In genomic region chr16:31190061-31190460, GRCh38 we compare ENCODE assay signal across 24 cellular contexts. TPM values are rescaled to one million over a fixed set of nuclear protein-coding genes. Genes with fewer than 3 reads are reported as not detected.
DNase-seq lines count a peak whose midpoint lies in the region; ATAC-seq, FAIRE-seq and TF ChIP-seq lines count a peak whose summit lies in the region.
"Had no signal": no experiment of that assay in that cellular context is flagged by ENCODE, and none has a peak within 500 bp of the region (broad histone marks: within the 10 kb centered on the region; RNA-seq: fewer than 3 reads in every experiment).

No MANE protein-coding gene starts in this region.

- H3K56ac ChIP-seq in H9 (ENCODE audit: insufficient read length, low read depth, low read length): no peak overlapping the region

- TF ChIP-seq RAD21 in GM12878 (IDR thresholded peaks at IDR 0.05; ENCODE audit: insufficient read depth, low read depth, low read length): no peak

- TF ChIP-seq EP300 in GM12878 (IDR thresholded peaks at IDR 0.05; ENCODE audit: borderline replicate concordance in 1 of 2, control insufficient read depth in 1 of 2, low read depth in 2 of 2, low read length in 2 of 2): no peak

- H3K36me3 ChIP-seq in GM12878 (ENCODE audit: control insufficient read depth in 2 of 2, insufficient read depth in 2 of 2, low read length in 1 of 2) (peaks cover 40 to 80% of the 10 kb centered on the region in 2 experiments), trophoblast cell (ENCODE audit: control insufficient read depth in 1 of 2, insufficient read depth in 2 of 2, low read length in 2 of 2) (peaks cover 51 to 89% of the 10 kb centered on the region in 2 experiments)
- H3K36me3 ChIP-seq: ovary had no signal

- H3T11ph ChIP-seq in H9 (ENCODE audit: low read length): no peak overlapping the region

- no peak overlapping the region for H4K5ac ChIP-seq in H9 (ENCODE audit: insufficient read length, low read depth, low read length)

- H2AFZ ChIP-seq in H9 (ENCODE audit: low read length): no peak overlapping the region
- no peak overlapping the region for H2AFZ ChIP-seq in GM12878 (ENCODE audit: control insufficient read depth, low read depth, low read length)
- no peak overlapping the region for H2AFZ ChIP-seq in trophoblast cell (ENCODE audit: insufficient read depth, low read length, poor library complexity)

- H3K18ac ChIP-seq in H9 (ENCODE audit: insufficient read length, low read depth, low read length): no peak overlapping the region
- H3K18ac ChIP-seq in trophoblast cell (ENCODE audit: low read length): no peak overlapping the region

- H3K14ac ChIP-seq in H9 (ENCODE audit: insufficient read depth, low read length) (no peak overlapping the region), trophoblast cell (ENCODE audit: low read length) (no peak overlapping the region)

- no peak for FAIRE-seq in GM12878 (lab: Jason Lieb, UNC)

- no peaks in the 10 kb centered on the region for H3K4me1 ChIP-seq in H9 (ENCODE audit: insufficient read depth, low read length)
- H3K4me1 ChIP-seq in GM12878 (ENCODE audit: control insufficient read depth, insufficient read depth, low read length): peaks cover 4% of the 10 kb centered on the region
- no peaks in the 10 kb centered on the region for H3K4me1 ChIP-seq in trophoblast cell (ENCODE audit: control insufficient read depth in 1 of 2, insufficient read depth in 2 of 2, low read length in 2 of 2)
- H3K4me1 ChIP-seq: upper lobe of right lung had no signal

- no peak overlapping the region for H4K12ac ChIP-seq in trophoblast cell (ENCODE audit: low read depth, low read length)

- H3K79me2 ChIP-seq in H9 (ENCODE audit: insufficient read depth, low read length): peaks cover 6% of the 10 kb centered on the region; the same call in 1 of the 2 replicates
- peaks cover 38% of the 10 kb centered on the region for H3K79me2 ChIP-seq in GM12878 (ENCODE audit: control insufficient read depth, insufficient read depth, low read length)
- no peaks in the 10 kb centered on the region for H3K79me2 ChIP-seq in trophoblast cell (ENCODE audit: control insufficient read depth, insufficient read depth, low read length, poor library complexity)

- H4K8ac ChIP-seq in H9 (replicated peaks; ENCODE audit: insufficient read length, low read depth, low read length) (no peak overlapping the region), trophoblast cell (ENCODE audit: low read depth, low read length) (no peak overlapping the region)

- ATAC-seq in GM12878: no peak
- no peak for ATAC-seq in HG02571 (IDR thresholded peaks at IDR 0.05; ENCODE audit: unreplicated experiment)
- ATAC-seq in HG03521 (IDR thresholded peaks at IDR 0.05; ENCODE audit: unreplicated experiment): no peak
- ATAC-seq: activated CD8-positive, alpha-beta memory T cell treated with anti-CD3 and anti-CD28 coated beads, Interleukin-2, amount 10 ng/mL, durations not matched to agents 7 days and 5 days; left cardiac atrium; upper lobe of right lung had no signal

- H3K4me2 ChIP-seq in H9 (ENCODE audit: insufficient read depth, insufficient read length, low read length): no peak overlapping the region
- H3K4me2 ChIP-seq in GM12878 (ENCODE audit: control insufficient read depth, insufficient read depth): no peak overlapping the region
- H3K4me2 ChIP-seq in trophoblast cell (ENCODE audit: low read length): no peak overlapping the region

- H3K9ac ChIP-seq in H9 (ENCODE audit: extremely low read depth, insufficient read length, low read length) (no peak overlapping the region), GM12878 (ENCODE audit: control insufficient read depth, insufficient read depth, low read length) (no peak overlapping the region), trophoblast cell (ENCODE audit: low read length) (no peak overlapping the region)

- H2AK5ac ChIP-seq in H9 (ENCODE audit: insufficient read length, low read length): no peak overlapping the region
- H2AK5ac ChIP-seq in trophoblast cell (ENCODE audit: low read length): no peak overlapping the region

- no peaks in the 10 kb centered on the region for H3K9me3 Mint-ChIP-seq in activated CD4-positive, alpha-beta T cell treated with anti-CD3 and anti-CD28 coated beads, Interleukin-2, amount 10 ng/mL, durations not matched to agents 7 days and 5 days
- H3K9me3 Mint-ChIP-seq in H9: no peaks in the 10 kb centered on the region
- H3K9me3 Mint-ChIP-seq: CD14-positive monocyte had no signal

- no peak overlapping the region for H2BK15ac ChIP-seq in H9 (ENCODE audit: low read depth, low read length)

- H4K91ac ChIP-seq in H9 (ENCODE audit: insufficient read length, low read depth, low read length) (no peak overlapping the region), trophoblast cell (ENCODE audit: low read depth, low read length) (no peak overlapping the region)

- TF ChIP-seq POLR2A in GM12878 (IDR thresholded peaks at IDR 0.05; ENCODE audit: low read depth, low read length): peak; percentile 69

- H3K4me1 Mint-ChIP-seq in activated CD4-positive, alpha-beta T cell treated with anti-CD3 and anti-CD28 coated beads, Interleukin-2, amount 10 ng/mL, durations not matched to agents 7 days and 5 days: peaks cover 76% of the 10 kb centered on the region
- peaks cover 2 to 7% of the 10 kb centered on the region in 2 experiments; a peak in 2 of 4 replicates for H3K4me1 Mint-ChIP-seq in H9

- no peak overlapping the region for H3K23ac ChIP-seq in H9 (ENCODE audit: insufficient read length, low read depth, low read length)
- H3K23ac ChIP-seq in trophoblast cell (ENCODE audit: low read length): no peak overlapping the region

- POLR2A ChIA-PET in activated CD4-positive, alpha-beta T cell treated with anti-CD3 and anti-CD28 coated beads, Interleukin-2, amount 10 ng/mL, durations not matched to agents 7 days and 5 days (lab: Charles Lee): interaction anchor here (0.7 to 1.5 kb wide), 3 partner anchors 7 to 509 kb away, joined by 3 to 6 read pairs (median 4); no protein-coding TSS in a partner anchor
- POLR2A ChIA-PET in GM12878 (lab: Charles Lee): interaction anchor here (0.5 to 1.4 kb wide), 4 partner anchors 11 to 169 kb away, joined by 4 to 6 read pairs (median 4); partner anchors contain the start of gene PYCARD

- H4K20me1 ChIP-seq in H9 (ENCODE audit: control insufficient read depth, insufficient read depth, insufficient read length): no peaks in the 10 kb centered on the region
- H4K20me1 ChIP-seq in GM12878 (ENCODE audit: control insufficient read depth, insufficient read depth): no peaks in the 10 kb centered on the region; the same call in 1 of the 2 replicates

- in situ Hi-C loops in GM12878 (cut with MboI): no loop called here

- H3K4ac ChIP-seq in H9 (ENCODE audit: low read depth, low read length) (no peak overlapping the region), trophoblast cell (ENCODE audit: low read depth, low read length) (no peak overlapping the region)

- H2BK5ac ChIP-seq in H9 (ENCODE audit: insufficient read length, low read length) (no peak overlapping the region), trophoblast cell (ENCODE audit: low read depth, low read length, poor library complexity) (no peak overlapping the region)

- H2BK120ac ChIP-seq in H9 (ENCODE audit: low read depth, low read length, poor library complexity, severe bottlenecking): no peak overlapping the region
- H2BK120ac ChIP-seq in trophoblast cell (ENCODE audit: insufficient read depth, low read length, poor library complexity): no peak overlapping the region

- DNase-seq in activated CD4-positive, alpha-beta T cell treated with anti-CD3 and anti-CD28 coated beads, Interleukin-2, amount 10 ng/mL, durations not matched to agents 7 days and 5 days: no peak
- no peak for DNase-seq in activated CD4-positive, alpha-beta T cell treated with anti-CD3 and anti-CD28 coated beads, Interleukin-2, amount 50 U/mL, for 1 hour
- DNase-seq in H9 (no peak), GM12878 (ENCODE audit: low read depth, low spot score) (no peak), trophoblast cell (no peak), substantia nigra (lab: John Stamatoyannopoulos, UW) (no peak)
- DNase-seq: activated CD8-positive, alpha-beta memory T cell treated with anti-CD3 and anti-CD28 coated beads, Interleukin-2, amount 10 ng/mL, durations not matched to agents 7 days and 5 days; left cardiac atrium; NCI-H1092 treated with DMSO at 0.1 percent for 48 hours; NCI-H2107; NCI-H526 treated with DMSO at 0.1 percent for 48 hours; ovary; upper lobe of right lung had no signal

- H3K4me3 ChIP-seq in GM12878 (no peak overlapping the region), trophoblast cell (ENCODE audit: low read depth, low read length) (peak overlapping the region; percentile 33)
- H3K4me3 ChIP-seq: cardiac muscle cell, ovary, SJCRH30, upper lobe of right lung had no signal

- no peaks in the 10 kb centered on the region for H3K27me3 Mint-ChIP-seq in activated CD4-positive, alpha-beta T cell treated with anti-CD3 and anti-CD28 coated beads, Interleukin-2, amount 10 ng/mL, durations not matched to agents 7 days and 5 days
- peaks cover 2% of the 10 kb centered on the region; the same call in 1 of the 2 replicates for H3K27me3 Mint-ChIP-seq in H9 (ENCODE audit: low read depth)
- H3K27me3 Mint-ChIP-seq: activated CD8-positive, alpha-beta memory T cell treated with anti-CD3 and anti-CD28 coated beads, Interleukin-2, amount 10 ng/mL, durations not matched to agents 7 days and 5 days had no signal

- RAD21 ChIA-PET in GM12878 (lab: Charles Lee; ENCODE audit: unreplicated experiment): interaction anchor here (0.9 to 1.6 kb wide), 2 partner anchors 12 to 13 kb away, joined by 3 to 5 read pairs; partner anchors contain the start of gene PYCARD

- CTCF ChIA-PET in activated CD4-positive, alpha-beta T cell treated with anti-CD3 and anti-CD28 coated beads, Interleukin-2, amount 10 ng/mL, durations not matched to agents 7 days and 5 days (lab: Charles Lee): interaction anchor here (0.6 to 2.3 kb wide), 9 partner anchors 8 to 253 kb away, joined by 3 to 9 read pairs (median 4); partner anchors contain the start of gene FUS
- CTCF ChIA-PET in GM12878 (lab: Yijun Ruan, JAX): interaction anchor here (1.2 kb wide), 2 partner anchors 25 to 195 kb away, joined by 3 read pairs; no protein-coding TSS in a partner anchor

- H3K4me3 Mint-ChIP-seq in activated CD4-positive, alpha-beta T cell treated with anti-CD3 and anti-CD28 coated beads, Interleukin-2, amount 10 ng/mL, durations not matched to agents 7 days and 5 days: no peak overlapping the region
- peak overlapping the region in 1 of 2 experiments; percentile 16; a peak in 2 of 5 replicates for H3K4me3 Mint-ChIP-seq in H9
- H3K4me3 Mint-ChIP-seq: activated CD8-positive, alpha-beta memory T cell treated with anti-CD3 and anti-CD28 coated beads, Interleukin-2, amount 10 ng/mL, durations not matched to agents 7 days and 5 days; CD14-positive monocyte had no signal

- WGBS in H9 (ENCODE audit: extremely low coverage, insufficient read length, low lambda C conversion rate): no CpG with 5 or more reads among the region's 12 CpGs
- WGBS in GM12878 (ENCODE audit: insufficient coverage, insufficient replicate concordance, low lambda C conversion rate, missing lambda C conversion rate): 96% methylated on average over 12 of the region's 12 CpGs
- no CpG with 5 or more reads among the region's 12 CpGs for WGBS in trophoblast cell (ENCODE audit: extremely low coverage, insufficient coverage, insufficient read length)

- no peak overlapping the region for H2BK20ac ChIP-seq in H9 (ENCODE audit: low read depth, low read length, poor library complexity, severe bottlenecking)

- no peaks in the 10 kb centered on the region for H3K27me3 ChIP-seq in H9 (ENCODE audit: insufficient read depth, low read length)
- no peaks in the 10 kb centered on the region for H3K27me3 ChIP-seq in GM12878 (replicated peaks in 1 of 2; ENCODE audit: control insufficient read depth in 2 of 2, insufficient read depth in 2 of 2, low read length in 1 of 2)
- H3K27me3 ChIP-seq in trophoblast cell (ENCODE audit: insufficient read depth, low read length): no peaks in the 10 kb centered on the region
- H3K27me3 ChIP-seq: cardiac muscle cell, ovary, SJCRH30, upper lobe of right lung had no signal

- H3K9me3 ChIP-seq in H9 (ENCODE audit: control insufficient read depth, low read depth, low read length): no peaks in the 10 kb centered on the region
- H3K9me3 ChIP-seq in GM12878 (replicated peaks; ENCODE audit: control insufficient read depth, insufficient read depth, low read length): no peaks in the 10 kb centered on the region
- no peaks in the 10 kb centered on the region for H3K9me3 ChIP-seq in trophoblast cell (ENCODE audit: insufficient read depth, low read depth, low read length)
- H3K9me3 ChIP-seq: ovary, SJCRH30, upper lobe of right lung had no signal

- no peaks in the 10 kb centered on the region for H3K23me2 ChIP-seq in H9 (ENCODE audit: insufficient read length, low read depth, low read length, poor library complexity, severe bottlenecking)

- H2BK12ac ChIP-seq in H9 (ENCODE audit: insufficient read length, low read depth, low read length): no peak overlapping the region
- H2BK12ac ChIP-seq in trophoblast cell (ENCODE audit: low read length): no peak overlapping the region

- H3K27ac ChIP-seq in H9 (ENCODE audit: insufficient read length, low read depth, low read length) (no peak overlapping the region), GM12878 (ENCODE audit: control insufficient read depth, insufficient read depth) (no peak overlapping the region), trophoblast cell (ENCODE audit: low read depth, low read length) (no peak overlapping the region), substantia nigra (ENCODE audit: low read depth, low read length, poor library complexity, severe bottlenecking) (no peak overlapping the region)
- H3K27ac ChIP-seq: ovary, SJCRH30, upper lobe of right lung had no signal

- intact Hi-C loops in GM12878 (cut with micrococcal nuclease; ENCODE audit: unreplicated experiment): no loop called here

- BruUV-seq in GM12878 (replicated peaks; lab: Mats Ljungman, UMichigan): no TSS peak

- SMC1A ChIA-PET in GM12878 (lab: Charles Lee; ENCODE audit: uncharacterized antibody, unreplicated experiment): interaction anchor here (0.6 to 1.1 kb wide), 3 partner anchors 9 to 13 kb away, joined by 3 read pairs; partner anchors contain the start of gene PYCARD

- H3K36me3 Mint-ChIP-seq in activated CD4-positive, alpha-beta T cell treated with anti-CD3 and anti-CD28 coated beads, Interleukin-2, amount 10 ng/mL, durations not matched to agents 7 days and 5 days (ENCODE audit: low read depth): peaks cover 91% of the 10 kb centered on the region
- peaks cover 91 to 100% (median 99%) of the 10 kb centered on the region in 3 experiments for H3K36me3 Mint-ChIP-seq in H9 (ENCODE audit: insufficient read depth in 1 of 3, low read depth in 3 of 3)

- H3K79me1 ChIP-seq in H9 (ENCODE audit: insufficient read depth, low read depth, low read length, poor library complexity, severe bottlenecking): peaks cover 9% of the 10 kb centered on the region
- no peaks in the 10 kb centered on the region for H3K79me1 ChIP-seq in trophoblast cell (ENCODE audit: low read length)

- peak overlapping the region; percentile 51 for H3K27ac Mint-ChIP-seq in activated CD4-positive, alpha-beta T cell treated with anti-CD3 and anti-CD28 coated beads, Interleukin-2, amount 10 ng/mL, durations not matched to agents 7 days and 5 days
- H3K27ac Mint-ChIP-seq in H9: peak overlapping the region in 2 of 3 experiments; percentile 69 to 88; a peak in 4 of 7 replicates
- H3K27ac Mint-ChIP-seq: activated CD8-positive, alpha-beta memory T cell treated with anti-CD3 and anti-CD28 coated beads, Interleukin-2, amount 10 ng/mL, durations not matched to agents 7 days and 5 days had no signal

- no peak for TF ChIP-seq CTCF in H9 (conservative IDR thresholded peaks at IDR 0.05)
- no peak for TF ChIP-seq CTCF in GM12878 (IDR thresholded peaks at IDR 0.05 in 2 of 3, conservative IDR thresholded peaks at IDR 0.05 in 1 of 3; ENCODE audit: control insufficient read depth in 2 of 3, extremely low read depth in 1 of 3, insufficient read depth in 1 of 3, low read depth in 3 of 3, low read length in 3 of 3)

RNA-seq across cellular contexts. Expression of gene FUS, which starts 10.1 kb away (rescaled TPM):
- 100 to 1,000 TPM; 552 to 581 TPM for total RNA-seq in activated CD4-positive, alpha-beta T cell treated with anti-CD3 and anti-CD28 coated beads, Interleukin-2, amount 10 ng/mL, durations not matched to agents 7 days and 5 days
- total RNA-seq in H9 (2021) (953 and 1,034 TPM in 2 replicates), GM12878 (2014; rRNA removed) (40.1 and 47.3 TPM in 2 replicates), GM12878 (2014; rRNA removed; fragmentation: Illumina TruSeq; extraction: Trizol) (69.6 and 69.8 TPM in 2 replicates), GM12878 (2021) (509 and 521 TPM in 2 replicates)
- total RNA-seq in GM12878 (2013; cell fraction: nucleolus; rRNA removed): 304 and 315 TPM in 2 replicates
- 475 TPM for polyA plus RNA-seq in GM12878 (2011; ENCODE audit: low read depth)
- polyA plus RNA-seq in GM12878 (2011; rRNA removed) (243 and 327 TPM in 2 replicates), GM12878 (2014; fragmentation: Illumina TruSeq; extraction: Trizol) (366 and 389 TPM in 2 replicates), GM12878 (2014; fragmentation: Nextera tagmentation; extraction: Ambion mirVana) (100 to 1,000 TPM in 1 of 2 experiments, 10 to 100 TPM in 1; 46.8 to 131 TPM), GM12878 (2014; rRNA removed) (480 and 547 TPM in 2 replicates), GM12878 (2016; fragmentation: Nextera tagmentation; extraction: Ambion mirVana) (100 to 1,000 TPM; 366 to 437 TPM)
- 186 and 237 TPM in 2 replicates for polyA plus RNA-seq in GM12878 (2011; cell fraction: cytosol; rRNA removed)
- polyA plus RNA-seq in GM12878 (2011; cell fraction: nucleus; rRNA removed): 505 and 935 TPM in 2 replicates
- 371 and 917 TPM in 2 replicates for polyA plus RNA-seq in GM12878 (2012)
- 116 and 126 TPM in 2 replicates for polyA minus RNA-seq in GM12878 (2011; rRNA and poly(A)+ RNA removed)
- polyA minus RNA-seq in GM12878 (2011; cell fraction: cytosol; rRNA and poly(A)+ RNA removed): 108 and 169 TPM in 2 replicates
- 148 and 252 TPM in 2 replicates for polyA minus RNA-seq in GM12878 (2011; cell fraction: nucleus; rRNA and poly(A)+ RNA removed)
- polyA plus RNA-seq in trophoblast cell (2013): 473 and 483 TPM in 2 replicates

RNA-seq across cellular contexts. Expression of gene PYCARD, which starts 12.5 kb away (rescaled TPM):
- total RNA-seq in activated CD4-positive, alpha-beta T cell treated with anti-CD3 and anti-CD28 coated beads, Interleukin-2, amount 10 ng/mL, durations not matched to agents 7 days and 5 days: 10 to 100 TPM; 66.8 to 68.0 TPM
- total RNA-seq in H9 (2021) (37.5 and 38.5 TPM in 2 replicates), GM12878 (2014; rRNA removed) (65.7 and 81.4 TPM in 2 replicates), GM12878 (2014; rRNA removed; fragmentation: Illumina TruSeq; extraction: Trizol) (32.0 and 32.2 TPM in 2 replicates), GM12878 (2021) (59.5 and 65.7 TPM in 2 replicates)
- 3.2 and 5.1 TPM in 2 replicates for total RNA-seq in GM12878 (2013; cell fraction: nucleolus; rRNA removed)
- 10.6 TPM for polyA plus RNA-seq in GM12878 (2011; ENCODE audit: low read depth)
- polyA plus RNA-seq in GM12878 (2011; rRNA removed) (11.9 and 26.9 TPM in 2 replicates), GM12878 (2014; fragmentation: Illumina TruSeq; extraction: Trizol) (2.0 and 18.3 TPM in 2 replicates), GM12878 (2014; fragmentation: Nextera tagmentation; extraction: Ambion mirVana) (10 to 100 TPM in 1 of 2 experiments, 1 to 10 TPM in 1; 5.1 to 14.9 TPM), GM12878 (2014; rRNA removed) (94.1 and 106 TPM in 2 replicates), GM12878 (2016; fragmentation: Nextera tagmentation; extraction: Ambion mirVana) (10 to 100 TPM; 61.5 to 70.9 TPM)
- polyA plus RNA-seq in GM12878 (2011; cell fraction: cytosol; rRNA removed): 41.7 and 76.2 TPM in 2 replicates
- polyA plus RNA-seq in GM12878 (2011; cell fraction: nucleus; rRNA removed): 43.4 and 46.9 TPM in 2 replicates
- 34.9 and 40.3 TPM in 2 replicates for polyA plus RNA-seq in GM12878 (2012)
- 8.2 and 21.7 TPM in 2 replicates for polyA minus RNA-seq in GM12878 (2011; rRNA and poly(A)+ RNA removed)
- polyA minus RNA-seq in GM12878 (2011; cell fraction: cytosol; rRNA and poly(A)+ RNA removed): 13.0 and 15.6 TPM in 2 replicates
- polyA minus RNA-seq in GM12878 (2011; cell fraction: nucleus; rRNA and poly(A)+ RNA removed): 5.7 and 7.5 TPM in 2 replicates
- polyA plus RNA-seq in trophoblast cell (2013): 4.5 and 4.8 TPM in 2 replicates
- total RNA-seq: SJCRH30 had no signal

RNA-seq across cellular contexts. Expression of gene TRIM72, which starts 23.9 kb away (rescaled TPM):
- not detected for total RNA-seq in activated CD4-positive, alpha-beta T cell treated with anti-CD3 and anti-CD28 coated beads, Interleukin-2, amount 10 ng/mL, durations not matched to agents 7 days and 5 days
- 1.2 and 1.3 TPM in 2 replicates for total RNA-seq in H9 (2021)
- total RNA-seq in GM12878 (2013; cell fraction: nucleolus; rRNA removed): 0.08 TPM in 1 of 2 replicates, not detected in the other
- 0.33 and 0.56 TPM in 2 replicates for total RNA-seq in GM12878 (2014; rRNA removed)
- 0.13 and 0.14 TPM in 2 replicates for total RNA-seq in GM12878 (2014; rRNA removed; fragmentation: Illumina TruSeq; extraction: Trizol)
- 1.0 and 1.2 TPM in 2 replicates for total RNA-seq in GM12878 (2021)
- polyA plus RNA-seq in GM12878 (2011; ENCODE audit: low read depth): not detected
- polyA plus RNA-seq in GM12878 (2011; rRNA removed): not detected in 2 replicates
- polyA plus RNA-seq in GM12878 (2011; cell fraction: cytosol; rRNA removed): 0.01 and 0.02 TPM in 2 replicates
- polyA plus RNA-seq in GM12878 (2011; cell fraction: nucleus; rRNA removed): 0.01 TPM in 1 of 2 replicates, not detected in the other
- 0.08 and 0.15 TPM in 2 replicates for polyA plus RNA-seq in GM12878 (2012)
- polyA plus RNA-seq in GM12878 (2014; fragmentation: Illumina TruSeq; extraction: Trizol): 0.10 TPM in 1 of 2 replicates, not detected in the other
- under 1 TPM; 0.03 to 0.26 TPM for polyA plus RNA-seq in GM12878 (2014; fragmentation: Nextera tagmentation; extraction: Ambion mirVana)
- 0.29 and 0.36 TPM in 2 replicates for polyA plus RNA-seq in GM12878 (2014; rRNA removed)
- polyA plus RNA-seq in GM12878 (2016; fragmentation: Nextera tagmentation; extraction: Ambion mirVana): under 1 TPM; 0.19 to 0.23 TPM
- not detected in 2 replicates for polyA minus RNA-seq in GM12878 (2011; rRNA and poly(A)+ RNA removed)
- polyA minus RNA-seq in GM12878 (2011; cell fraction: cytosol; rRNA and poly(A)+ RNA removed): not detected in 2 replicates
- polyA minus RNA-seq in GM12878 (2011; cell fraction: nucleus; rRNA and poly(A)+ RNA removed): not detected in 2 replicates
- polyA plus RNA-seq in trophoblast cell (2013): 0.01 TPM in 2 replicates
- total RNA-seq: activated CD8-positive, alpha-beta memory T cell treated with anti-CD3 and anti-CD28 coated beads, Interleukin-2, amount 10 ng/mL, durations not matched to agents 7 days and 5 days; Daoy; fibroblast of villous mesenchyme had no signal
- polyA plus RNA-seq: cardiac muscle cell, CD14-positive monocyte had no signal

RNA-seq across cellular contexts. Expression of gene PYDC1, which starts 26.9 kb away (rescaled TPM):
- total RNA-seq in activated CD4-positive, alpha-beta T cell treated with anti-CD3 and anti-CD28 coated beads, Interleukin-2, amount 10 ng/mL, durations not matched to agents 7 days and 5 days: not detected
- total RNA-seq in H9 (2021) (0.70 and 2.1 TPM in 2 replicates), GM12878 (2014; rRNA removed) (not detected in 2 replicates), GM12878 (2014; rRNA removed; fragmentation: Illumina TruSeq; extraction: Trizol) (not detected in 2 replicates), GM12878 (2021) (not detected in 2 replicates)
- total RNA-seq in GM12878 (2013; cell fraction: nucleolus; rRNA removed): not detected in 2 replicates
- polyA plus RNA-seq in GM12878 (2011; ENCODE audit: low read depth): not detected
- polyA plus RNA-seq in GM12878 (2011; rRNA removed) (not detected in 2 replicates), GM12878 (2014; fragmentation: Illumina TruSeq; extraction: Trizol) (not detected in 2 replicates), GM12878 (2014; fragmentation: Nextera tagmentation; extraction: Ambion mirVana) (not detected), GM12878 (2014; rRNA removed) (not detected in 2 replicates), GM12878 (2016; fragmentation: Nextera tagmentation; extraction: Ambion mirVana) (not detected)
- polyA plus RNA-seq in GM12878 (2011; cell fraction: cytosol; rRNA removed): not detected in 2 replicates
- polyA plus RNA-seq in GM12878 (2011; cell fraction: nucleus; rRNA removed): not detected in 2 replicates
- polyA plus RNA-seq in GM12878 (2012): not detected in 2 replicates
- polyA minus RNA-seq in GM12878 (2011; rRNA and poly(A)+ RNA removed): not detected in 2 replicates
- not detected in 2 replicates for polyA minus RNA-seq in GM12878 (2011; cell fraction: cytosol; rRNA and poly(A)+ RNA removed)
- not detected in 2 replicates for polyA minus RNA-seq in GM12878 (2011; cell fraction: nucleus; rRNA and poly(A)+ RNA removed)
- polyA plus RNA-seq in trophoblast cell (2013): not detected in 2 replicates
- total RNA-seq: A673; activated CD8-positive, alpha-beta memory T cell treated with anti-CD3 and anti-CD28 coated beads, Interleukin-2, amount 10 ng/mL, durations not matched to agents 7 days and 5 days; cardiac muscle cell; Daoy; fibroblast of villous mesenchyme; left cardiac atrium; mononuclear cell; OCI-LY7; ovary; SJCRH30; skeletal muscle tissue; upper lobe of right lung had no signal
- polyA plus RNA-seq: cardiac muscle cell, CD14-positive monocyte, ovary had no signal

RNA-seq across cellular contexts. Expression of gene PRSS36, which starts 40.2 kb away (rescaled TPM):
- 1 to 10 TPM in 1 of 2 experiments, under 1 TPM in 1; 0.89 to 1.7 TPM for total RNA-seq in activated CD4-positive, alpha-beta T cell treated with anti-CD3 and anti-CD28 coated beads, Interleukin-2, amount 10 ng/mL, durations not matched to agents 7 days and 5 days
- total RNA-seq in H9 (2021) (0.66 and 0.72 TPM in 2 replicates), GM12878 (2014; rRNA removed) (0.11 and 0.44 TPM in 2 replicates), GM12878 (2014; rRNA removed; fragmentation: Illumina TruSeq; extraction: Trizol) (0.13 TPM in 1 of 2 replicates, not detected in the other), GM12878 (2021) (0.46 TPM in 1 of 2 replicates, not detected in the other)
- not detected in 2 replicates for total RNA-seq in GM12878 (2013; cell fraction: nucleolus; rRNA removed)
- not detected for polyA plus RNA-seq in GM12878 (2011; ENCODE audit: low read depth)
- polyA plus RNA-seq in GM12878 (2011; rRNA removed) (0.11 and 0.17 TPM in 2 replicates), GM12878 (2014; fragmentation: Illumina TruSeq; extraction: Trizol) (not detected in 2 replicates), GM12878 (2014; fragmentation: Nextera tagmentation; extraction: Ambion mirVana) (not detected), GM12878 (2014; rRNA removed) (0.20 and 0.47 TPM in 2 replicates), GM12878 (2016; fragmentation: Nextera tagmentation; extraction: Ambion mirVana) (1 to 10 TPM in 1 of 2 experiments, under 1 TPM in 1; 0.17 to 1.1 TPM)
- polyA plus RNA-seq in GM12878 (2011; cell fraction: cytosol; rRNA removed): 0.24 and 0.25 TPM in 2 replicates
- 0.15 and 0.72 TPM in 2 replicates for polyA plus RNA-seq in GM12878 (2011; cell fraction: nucleus; rRNA removed)
- 0.20 and 0.21 TPM in 2 replicates for polyA plus RNA-seq in GM12878 (2012)
- 0.52 TPM in 1 of 2 replicates, not detected in the other for polyA minus RNA-seq in GM12878 (2011; rRNA and poly(A)+ RNA removed)
- polyA minus RNA-seq in GM12878 (2011; cell fraction: cytosol; rRNA and poly(A)+ RNA removed): 2.0 TPM in 1 of 2 replicates, not detected in the other
- 1.2 TPM in 1 of 2 replicates, not detected in the other for polyA minus RNA-seq in GM12878 (2011; cell fraction: nucleus; rRNA and poly(A)+ RNA removed)
- 0.21 and 0.29 TPM in 2 replicates for polyA plus RNA-seq in trophoblast cell (2013)
- total RNA-seq: OCI-LY7 had no signal
